ENCODE assay signal across 8 cellular contexts in the genomic region with DNA sequence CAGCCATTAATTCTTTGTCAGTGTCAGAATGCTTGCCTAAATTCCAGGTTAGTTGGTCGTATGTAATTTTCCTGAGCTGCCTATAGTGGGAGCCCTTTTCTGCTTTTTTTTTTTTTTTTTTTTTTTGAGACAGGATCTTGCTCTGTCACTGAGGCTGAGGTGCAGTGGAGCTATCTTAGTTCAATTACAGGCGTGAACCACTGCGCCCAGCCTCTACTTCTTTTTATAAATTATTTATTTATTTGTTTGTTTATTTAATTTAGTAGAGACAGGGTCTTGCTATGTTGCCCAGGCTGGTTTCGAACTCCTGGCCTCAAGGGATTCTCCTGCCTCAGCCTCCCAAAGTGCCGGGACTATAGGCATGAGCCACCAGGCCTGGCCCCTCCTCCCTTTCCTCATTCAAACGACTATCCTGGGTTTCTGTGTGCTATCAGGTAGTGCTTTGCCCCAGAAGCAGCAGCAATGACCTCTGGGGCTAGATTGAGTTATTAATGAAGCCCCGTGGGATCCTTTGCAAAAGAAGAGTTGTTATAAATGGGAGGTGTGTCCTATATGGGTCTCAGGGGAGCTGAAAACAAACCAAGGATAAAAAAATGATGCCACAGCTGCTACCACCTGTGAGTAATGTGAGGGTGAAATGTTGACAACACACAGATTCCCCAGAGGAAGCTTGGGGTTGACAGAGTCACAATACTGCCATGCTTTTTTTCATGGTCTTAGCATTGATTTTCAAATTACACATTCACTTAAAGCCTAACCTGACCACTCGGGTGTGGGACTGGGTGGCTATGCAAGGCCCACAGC. TPM values are rescaled to one million over a fixed set of nuclear protein-coding genes. Genes with fewer than 3 reads are reported as not detected.
DNase-seq lines count a peak whose midpoint lies in the region; ATAC-seq and TF ChIP-seq lines count a peak whose summit lies in the region.

No MANE protein-coding gene starts in this region.

- 67% methylated on average over 8 of the region's 8 CpGs for WGBS in suprapubic skin

- no peak overlapping the region for H3K4me2 ChIP-seq in neural progenitor cell

- H3K79me2 ChIP-seq in neural progenitor cell (ENCODE audit: low read depth), result no peaks in the 10 kb centered on the region

- H3K36me3 ChIP-seq in neural progenitor cell (no peaks in the 10 kb centered on the region), suprapubic skin (no peaks in the 10 kb centered on the region)

- POLR2A ChIA-PET in WTC11 (lab: Charles Lee), result interaction anchor here (0.5 to 0.7 kb wide), 3 partner anchors 11 to 905 kb away, joined by 3 read pairs; no protein-coding TSS in a partner anchor

- peak; percentile 91 for ATAC-seq in WTC11
- ATAC-seq in HG02623 (IDR thresholded peaks at IDR 0.05; ENCODE audit: unreplicated experiment), result no peak

- H3F3A ChIP-seq in neural progenitor cell (ENCODE audit: low read depth), result no peaks in the 10 kb centered on the region

- H3K27me3 Mint-ChIP-seq in IgD-negative memory B cell (no peaks in the 10 kb centered on the region), WTC11 (ENCODE audit: low read depth) (no peaks in the 10 kb centered on the region), neural progenitor cell (ENCODE audit: insufficient read depth, low read depth) (peaks cover 4% of the 10 kb centered on the region)

- H3K27me3 ChIP-seq in neural progenitor cell, result no peaks in the 10 kb centered on the region
- no peaks in the 10 kb centered on the region for H3K27me3 ChIP-seq in suprapubic skin

- CTCF ChIA-PET in WTC11 (lab: Charles Lee), result interaction anchor here (0.6 to 1.9 kb wide), 55 partner anchors 9 to 1183 kb away, joined by 3 to 25 read pairs (median 4); a partner anchor contains a TSS

- no peak for DNase-seq in WTC11 (ENCODE audit: low spot score)
- DNase-seq in neural progenitor cell (ENCODE audit: low spot score), result peak; percentile 11
- DNase-seq in cerebellum (ENCODE audit: low spot score), result no peak
- no peak for DNase-seq in suprapubic skin (ENCODE audit: low spot score in 2 of 2)
- DNase-seq in globus pallidus (ENCODE audit: low spot score), result no peak

- peaks cover 9 to 11% (median 10%) of the 10 kb centered on the region in 3 donors for H3K4me1 Mint-ChIP-seq in IgD-negative memory B cell
- H3K4me1 Mint-ChIP-seq in WTC11, result no peaks in the 10 kb centered on the region
- H3K4me1 Mint-ChIP-seq in neural progenitor cell, result no peaks in the 10 kb centered on the region

- peak overlapping the region in 2 of 3 donors; percentile 39 to 43 for H3K27ac Mint-ChIP-seq in IgD-negative memory B cell
- H3K27ac Mint-ChIP-seq in WTC11, result no peak overlapping the region
- H3K27ac Mint-ChIP-seq in neural progenitor cell, result no peak overlapping the region

- H3K36me3 Mint-ChIP-seq in IgD-negative memory B cell (no peaks in the 10 kb centered on the region), WTC11 (no peaks in the 10 kb centered on the region), neural progenitor cell (no peaks in the 10 kb centered on the region)

- TF ChIP-seq EP300 in suprapubic skin (IDR thresholded peaks at IDR 0.05), result no peak

- peak overlapping the region; percentile 54 for H2AFZ ChIP-seq in neural progenitor cell (replicated peaks)

- H3K9me3 Mint-ChIP-seq in IgD-negative memory B cell (peaks cover 0 to 3% (median 0%) of the 10 kb centered on the region in 3 donors), WTC11 (peaks cover 12% of the 10 kb centered on the region), neural progenitor cell (no peaks in the 10 kb centered on the region)

- no peak overlapping the region for H3K4me3 ChIP-seq in neural progenitor cell
- no peak overlapping the region for H3K4me3 ChIP-seq in suprapubic skin

- peak overlapping the region in 1 of 4 donors; percentile 71 for H3K4me3 Mint-ChIP-seq in IgD-negative memory B cell
- no peak overlapping the region for H3K4me3 Mint-ChIP-seq in WTC11
- no peak overlapping the region for H3K4me3 Mint-ChIP-seq in neural progenitor cell

- H3K9ac ChIP-seq in neural progenitor cell, result no peak overlapping the region

- no peak overlapping the region for H3K27ac ChIP-seq in neural progenitor cell
- H3K27ac ChIP-seq in suprapubic skin, result no peak overlapping the region

- TF ChIP-seq POLR2A in suprapubic skin (IDR thresholded peaks at IDR 0.05), result no peak

- H3K9me3 ChIP-seq in neural progenitor cell (ENCODE audit: low read depth) (no peaks in the 10 kb centered on the region), suprapubic skin (no peaks in the 10 kb centered on the region)

- no peaks in the 10 kb centered on the region for H3K4me1 ChIP-seq in neural progenitor cell
- H3K4me1 ChIP-seq in suprapubic skin, result no peaks in the 10 kb centered on the region

- no peaks in the 10 kb centered on the region for H4K20me1 ChIP-seq in neural progenitor cell (ENCODE audit: low read depth)

- peak; percentile 69 for TF ChIP-seq CTCF in GM12872 (IDR thresholded peaks at IDR 0.05; ENCODE audit: insufficient read depth, low read depth, low read length)
- peak; percentile 52; the same call in 1 of the 2 replicates for TF ChIP-seq CTCF in WTC11 (IDR thresholded peaks at IDR 0.05)
- peak; percentile 66 for TF ChIP-seq CTCF in neural progenitor cell (IDR thresholded peaks at IDR 0.05)
- peak in 1 of 2 donors; percentile 19 for TF ChIP-seq CTCF in suprapubic skin (IDR thresholded peaks at IDR 0.05)

TF ChIP-seq in WTC11, 78 proteins besides CTCF, POLR2A, EP300 and RAD21:
- TF ChIP-seq, protein P1, sequence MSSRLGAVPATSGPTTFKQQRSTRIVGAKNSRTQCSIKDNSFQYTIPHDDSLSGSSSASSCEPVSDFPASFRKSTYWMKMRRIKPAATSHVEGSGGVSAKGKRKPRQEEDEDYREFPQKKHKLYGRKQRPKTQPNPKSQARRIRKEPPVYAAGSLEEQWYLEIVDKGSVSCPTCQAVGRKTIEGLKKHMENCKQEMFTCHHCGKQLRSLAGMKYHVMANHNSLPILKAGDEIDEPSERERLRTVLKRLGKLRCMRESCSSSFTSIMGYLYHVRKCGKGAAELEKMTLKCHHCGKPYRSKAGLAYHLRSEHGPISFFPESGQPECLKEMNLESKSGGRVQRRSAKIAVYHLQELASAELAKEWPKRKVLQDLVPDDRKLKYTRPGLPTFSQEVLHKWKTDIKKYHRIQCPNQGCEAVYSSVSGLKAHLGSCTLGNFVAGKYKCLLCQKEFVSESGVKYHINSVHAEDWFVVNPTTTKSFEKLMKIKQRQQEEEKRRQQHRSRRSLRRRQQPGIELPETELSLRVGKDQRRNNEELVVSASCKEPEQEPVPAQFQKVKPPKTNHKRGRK (CRISPR knock-in tag; IDR thresholded peaks at IDR 0.05; ENCODE audit: borderline replicate concordance), result no peak
- no peak for TF ChIP-seq FOXP1 (CRISPR knock-in tag; IDR thresholded peaks at IDR 0.05; ENCODE audit: borderline replicate concordance)
- no peak for TF ChIP-seq ZBTB21 (CRISPR knock-in tag; IDR thresholded peaks at IDR 0.05; ENCODE audit: borderline replicate concordance)
- TF ChIP-seq MXD4 (CRISPR knock-in tag; IDR thresholded peaks at IDR 0.05; ENCODE audit: borderline replicate concordance), result no peak
- TF ChIP-seq, protein P2, sequence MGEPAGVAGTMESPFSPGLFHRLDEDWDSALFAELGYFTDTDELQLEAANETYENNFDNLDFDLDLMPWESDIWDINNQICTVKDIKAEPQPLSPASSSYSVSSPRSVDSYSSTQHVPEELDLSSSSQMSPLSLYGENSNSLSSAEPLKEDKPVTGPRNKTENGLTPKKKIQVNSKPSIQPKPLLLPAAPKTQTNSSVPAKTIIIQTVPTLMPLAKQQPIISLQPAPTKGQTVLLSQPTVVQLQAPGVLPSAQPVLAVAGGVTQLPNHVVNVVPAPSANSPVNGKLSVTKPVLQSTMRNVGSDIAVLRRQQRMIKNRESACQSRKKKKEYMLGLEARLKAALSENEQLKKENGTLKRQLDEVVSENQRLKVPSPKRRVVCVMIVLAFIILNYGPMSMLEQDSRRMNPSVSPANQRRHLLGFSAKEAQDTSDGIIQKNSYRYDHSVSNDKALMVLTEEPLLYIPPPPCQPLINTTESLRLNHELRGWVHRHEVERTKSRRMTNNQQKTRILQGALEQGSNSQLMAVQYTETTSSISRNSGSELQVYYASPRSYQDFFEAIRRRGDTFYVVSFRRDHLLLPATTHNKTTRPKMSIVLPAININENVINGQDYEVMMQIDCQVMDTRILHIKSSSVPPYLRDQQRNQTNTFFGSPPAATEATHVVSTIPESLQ (CRISPR knock-in tag; IDR thresholded peaks at IDR 0.05), result no peak
- TF ChIP-seq, protein P3, sequence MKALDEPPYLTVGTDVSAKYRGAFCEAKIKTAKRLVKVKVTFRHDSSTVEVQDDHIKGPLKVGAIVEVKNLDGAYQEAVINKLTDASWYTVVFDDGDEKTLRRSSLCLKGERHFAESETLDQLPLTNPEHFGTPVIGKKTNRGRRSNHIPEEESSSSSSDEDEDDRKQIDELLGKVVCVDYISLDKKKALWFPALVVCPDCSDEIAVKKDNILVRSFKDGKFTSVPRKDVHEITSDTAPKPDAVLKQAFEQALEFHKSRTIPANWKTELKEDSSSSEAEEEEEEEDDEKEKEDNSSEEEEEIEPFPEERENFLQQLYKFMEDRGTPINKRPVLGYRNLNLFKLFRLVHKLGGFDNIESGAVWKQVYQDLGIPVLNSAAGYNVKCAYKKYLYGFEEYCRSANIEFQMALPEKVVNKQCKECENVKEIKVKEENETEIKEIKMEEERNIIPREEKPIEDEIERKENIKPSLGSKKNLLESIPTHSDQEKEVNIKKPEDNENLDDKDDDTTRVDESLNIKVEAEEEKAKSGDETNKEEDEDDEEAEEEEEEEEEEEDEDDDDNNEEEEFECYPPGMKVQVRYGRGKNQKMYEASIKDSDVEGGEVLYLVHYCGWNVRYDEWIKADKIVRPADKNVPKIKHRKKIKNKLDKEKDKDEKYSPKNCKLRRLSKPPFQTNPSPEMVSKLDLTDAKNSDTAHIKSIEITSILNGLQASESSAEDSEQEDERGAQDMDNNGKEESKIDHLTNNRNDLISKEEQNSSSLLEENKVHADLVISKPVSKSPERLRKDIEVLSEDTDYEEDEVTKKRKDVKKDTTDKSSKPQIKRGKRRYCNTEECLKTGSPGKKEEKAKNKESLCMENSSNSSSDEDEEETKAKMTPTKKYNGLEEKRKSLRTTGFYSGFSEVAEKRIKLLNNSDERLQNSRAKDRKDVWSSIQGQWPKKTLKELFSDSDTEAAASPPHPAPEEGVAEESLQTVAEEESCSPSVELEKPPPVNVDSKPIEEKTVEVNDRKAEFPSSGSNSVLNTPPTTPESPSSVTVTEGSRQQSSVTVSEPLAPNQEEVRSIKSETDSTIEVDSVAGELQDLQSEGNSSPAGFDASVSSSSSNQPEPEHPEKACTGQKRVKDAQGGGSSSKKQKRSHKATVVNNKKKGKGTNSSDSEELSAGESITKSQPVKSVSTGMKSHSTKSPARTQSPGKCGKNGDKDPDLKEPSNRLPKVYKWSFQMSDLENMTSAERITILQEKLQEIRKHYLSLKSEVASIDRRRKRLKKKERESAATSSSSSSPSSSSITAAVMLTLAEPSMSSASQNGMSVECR (CRISPR knock-in tag; IDR thresholded peaks at IDR 0.05; ENCODE audit: borderline replicate concordance), result no peak
- TF ChIP-seq RELA (CRISPR knock-in tag; IDR thresholded peaks at IDR 0.05; ENCODE audit: borderline replicate concordance), result no peak
- no peak for TF ChIP-seq ATF1 (CRISPR knock-in tag; IDR thresholded peaks at IDR 0.05)

RNA-seq across cellular contexts. Expression of a gene that starts 34.6 kb away (rescaled TPM):
- polyA plus RNA-seq in IgD-negative memory B cell, result 569 TPM
- 29.3 to 32.1 TPM (median 31.3 TPM) in 3 replicates for total RNA-seq in WTC11 (2021)
- 26.4 and 31.6 TPM in 2 replicates for total RNA-seq in neural progenitor cell (ENCODE audit: low replicate concordance)
- total RNA-seq in cerebellum, result 32.0 TPM
- 100 to 1,000 TPM; 510 to 768 (median 735) TPM for total RNA-seq in suprapubic skin

Comparison
In these comparisons a context has a peak if more than half of its experiments do, and no peak if none do; other contexts are left out.
1. H3K27ac Mint-ChIP-seq: peak in IgD-negative memory B cell (2 of 3); none in WTC11 (single experiment) and neural progenitor cell (single experiment).
2. RNA of a gene that starts 34.6 kb away (total RNA-seq): 510 to 768 TPM in suprapubic skin; 32.0 TPM in cerebellum (single experiment), 29.3 to 32.1 TPM in WTC11 and 26.4 to 31.6 TPM in neural progenitor cell; every median in the first group is over 10 times any median in the second.